Comparison of ENCODE assay signal across 1 cellular context in genomic region chr1:179576509-179576908, GRCh38.
A peak's percentile ranks its signal among the peaks of the same experiment; 100 is the strongest.
TF ChIP-seq lines count a peak whose summit lies in the region.

No MANE protein-coding gene starts in this region.

TF ChIP-seq in K562, 482 proteins besides CTCF, POLR2A, EP300 and RAD21 (continued from another document):
- TF ChIP-seq RREB1 (CRISPR knock-in tag; IDR thresholded peaks at IDR 0.05) (no peak), CEBPG (CRISPR knock-in tag; IDR thresholded peaks at IDR 0.05) (no peak), CEBPG (tag; conservative IDR thresholded peaks at IDR 0.05 in 1 of 2, IDR thresholded peaks at IDR 0.05 in 1 of 2) (0 out of 4 replicates have a peak, but pooled peaks of 1 of the 2 experiments have one; percentile 53), ATF3 (IDR thresholded peaks at IDR 0.05) (peak; percentile 65), ATF3 (CRISPR knock-in tag; conservative IDR thresholded peaks at IDR 0.05) (no peak), CEBPB (tag; IDR thresholded peaks at IDR 0.05) (peak; percentile 37; the same call in 1 of the 2 replicates)
TF ChIP-seq in K562: peak in this region for 3.
